Comparison of ENCODE assay signal across 1 cellular context in the genomic region with DNA sequence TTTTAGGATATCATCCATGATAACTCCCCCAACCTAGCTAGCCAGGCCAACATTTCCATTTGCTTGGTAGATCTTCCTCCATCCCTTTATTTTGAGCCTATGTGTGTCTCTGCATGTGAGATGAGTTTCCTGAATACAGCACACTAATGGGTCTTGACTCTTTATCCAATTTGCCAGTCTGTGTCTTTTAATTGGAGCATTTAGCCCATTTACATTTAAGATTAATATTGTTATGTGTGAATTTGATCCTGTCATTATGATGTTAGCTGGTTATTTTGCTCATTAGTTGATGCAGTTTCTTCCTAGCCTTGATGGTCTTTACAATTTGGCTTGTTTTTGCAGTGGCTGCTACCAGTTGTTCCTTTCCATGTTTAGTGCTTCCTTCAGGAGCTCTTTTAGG. TPM values are rescaled to one million over a fixed set of nuclear protein-coding genes. Genes with fewer than 3 reads are reported as not detected.
"Had no signal": no experiment of that assay in that cellular context is flagged by ENCODE, and none has a peak within 500 bp of the region (broad histone marks: within the 10 kb centered on the region; RNA-seq: fewer than 3 reads in every experiment).

No MANE protein-coding gene starts in this region.

RNA-seq across cellular contexts. Expression of a gene that starts 58.0 kb away (rescaled TPM):
- total RNA-seq: HT-29 had no signal
